Comparison of ENCODE assay signal across 1 cellular context in genomic region chr3:52091566-52092290, GRCh38.
TF ChIP-seq lines count a peak whose summit lies in the region.

No MANE protein-coding gene starts in this region.

TF ChIP-seq in WTC11, 78 proteins besides CTCF, POLR2A, EP300 and RAD21 (continued from another document):
- TF ChIP-seq STAT6 (CRISPR knock-in tag; conservative IDR thresholded peaks at IDR 0.05; ENCODE audit: low read depth) (no peak), ZNF425 (CRISPR knock-in tag; conservative IDR thresholded peaks at IDR 0.05) (no peak), PREB (CRISPR knock-in tag; IDR thresholded peaks at IDR 0.05; ENCODE audit: borderline replicate concordance) (no peak), MLX (CRISPR knock-in tag; IDR thresholded peaks at IDR 0.05) (no peak), SP1 (CRISPR knock-in tag; conservative IDR thresholded peaks at IDR 0.05) (no peak), E2F1 (CRISPR knock-in tag; IDR thresholded peaks at IDR 0.05) (no peak), CREB1 (CRISPR knock-in tag; IDR thresholded peaks at IDR 0.05) (no peak), ZBTB21 (CRISPR knock-in tag; IDR thresholded peaks at IDR 0.05; ENCODE audit: borderline replicate concordance) (no peak), TCF7 (CRISPR knock-in tag; IDR thresholded peaks at IDR 0.05; ENCODE audit: low read depth) (no peak), ZNF396 (CRISPR knock-in tag; IDR thresholded peaks at IDR 0.05; ENCODE audit: borderline replicate concordance) (no peak), PRDM15 (CRISPR knock-in tag; IDR thresholded peaks at IDR 0.05) (no peak)
